10 cellular contexts compared by ENCODE assay signal in the genomic region with DNA sequence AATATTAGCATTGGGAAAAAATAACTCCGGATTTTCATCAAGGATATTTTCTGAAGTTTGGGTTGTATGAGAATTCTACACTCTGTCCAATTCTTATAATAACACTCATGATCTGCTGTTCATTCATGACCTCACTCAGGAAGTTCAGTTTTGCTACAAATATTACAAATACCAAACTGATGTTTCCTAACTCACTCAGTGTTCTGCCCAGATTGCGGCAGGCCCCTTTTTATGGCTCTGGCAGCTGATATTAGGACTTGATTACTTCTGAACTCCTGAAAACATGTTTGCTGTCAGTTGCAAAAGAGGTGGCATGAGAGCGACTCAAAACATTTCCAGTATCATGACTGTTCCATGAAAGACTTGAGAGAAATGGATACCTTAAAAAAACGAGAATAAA.
DNase-seq lines count a peak whose midpoint lies in the region; ATAC-seq and TF ChIP-seq lines count a peak whose summit lies in the region.
"Had no signal": no experiment of that assay in that cellular context is flagged by ENCODE, and none has a peak within 500 bp of the region (broad histone marks: within the 10 kb centered on the region; RNA-seq: fewer than 3 reads in every experiment).

No MANE protein-coding gene starts in this region.

- no peaks in the 10 kb centered on the region for H4K20me1 ChIP-seq in PC-9 (ENCODE audit: insufficient read depth)

- H3K36me3 Mint-ChIP-seq in osteocyte (ENCODE audit: unreplicated experiment), result peaks cover 2% of the 10 kb centered on the region

- no peaks in the 10 kb centered on the region for H3K36me3 ChIP-seq in PC-9 (ENCODE audit: low read depth)

- H3K9me2 ChIP-seq in PC-9 (ENCODE audit: insufficient read depth), result no peaks in the 10 kb centered on the region

- no peaks in the 10 kb centered on the region for H3K9me3 ChIP-seq in PC-9 (ENCODE audit: insufficient read depth, low read depth)

- POLR2A ChIA-PET in PC-9 (lab: Charles Lee; ENCODE audit: unreplicated experiment), result interaction anchor here (0.6 kb wide), 1 partner anchor 260 kb away, joined by 4 read pairs; no protein-coding TSS in a partner anchor

- H3K4me3 ChIP-seq in PC-9, result no peak overlapping the region

- H3K4me1 Mint-ChIP-seq in osteocyte (ENCODE audit: unreplicated experiment), result peaks cover 40% of the 10 kb centered on the region

- TF ChIP-seq CTCF in PC-9 (conservative IDR thresholded peaks at IDR 0.05) (no peak), osteocyte (IDR thresholded peaks at IDR 0.05) (no peak)

- no peak overlapping the region for H3K4me3 Mint-ChIP-seq in osteocyte (ENCODE audit: unreplicated experiment)
- H3K4me3 Mint-ChIP-seq: effector memory CD8-positive, alpha-beta T cell had no signal

- no peaks in the 10 kb centered on the region for H3K79me2 ChIP-seq in PC-9 (ENCODE audit: low read depth)

- peaks cover 42% of the 10 kb centered on the region for H3K4me1 ChIP-seq in PC-9 (replicated peaks; ENCODE audit: insufficient read depth)

- H3K27me3 Mint-ChIP-seq in osteocyte (ENCODE audit: unreplicated experiment), result no peaks in the 10 kb centered on the region
- H3K27me3 Mint-ChIP-seq: effector memory CD8-positive, alpha-beta T cell had no signal

- H2AFZ ChIP-seq in PC-9, result no peak overlapping the region

- peaks cover 6% of the 10 kb centered on the region for H3F3A ChIP-seq in PC-9 (ENCODE audit: insufficient read depth, low read depth)

- intact Hi-C loops in PC-9 (cut with micrococcal nuclease; ENCODE audit: unreplicated experiment), result no loop called here

- DNase-seq in AG08395 (ENCODE audit: low spot score), result peak; percentile 85
- DNase-seq in PC-9, result peak in 1 of 2 experiments; percentile 65
- DNase-seq in fibroblast of peridontal ligament (ENCODE audit: extremely low read depth), result peak; percentile 91
- DNase-seq in osteocyte (ENCODE audit: extremely low spot score, unreplicated experiment), result no peak
- DNase-seq in NCI-H2171 treated with DMSO at 0.1 percent for 48 hours (lab: John Stamatoyannopoulos, UW), result no peak
- DNase-seq: C1 segment of cervical spinal cord; effector memory CD8-positive, alpha-beta T cell had no signal

- no peak for ATAC-seq in GM21367 (IDR thresholded peaks at IDR 0.05; ENCODE audit: unreplicated experiment)
- ATAC-seq in HG03175 (IDR thresholded peaks at IDR 0.05; ENCODE audit: unreplicated experiment), result no peak
- no peak for ATAC-seq in HG03280 (IDR thresholded peaks at IDR 0.05; ENCODE audit: unreplicated experiment)
- ATAC-seq: effector memory CD8-positive, alpha-beta T cell had no signal

- no peaks in the 10 kb centered on the region for H3K27me3 ChIP-seq in PC-9 (ENCODE audit: insufficient read depth, low read depth)

- peak overlapping the region; percentile 74 for H3K27ac Mint-ChIP-seq in osteocyte (ENCODE audit: unreplicated experiment)
- H3K27ac Mint-ChIP-seq: effector memory CD8-positive, alpha-beta T cell had no signal

- no TSS peak for BruUV-seq in PC-9 (replicated peaks; lab: Mats Ljungman, UMichigan)

- no peak overlapping the region for H3K27ac ChIP-seq in PC-9

- CTCF ChIA-PET in PC-9 (lab: Charles Lee), result no interaction called here

- peak overlapping the region; percentile 30 for H3K4me2 ChIP-seq in PC-9

- no peaks in the 10 kb centered on the region for H3K9me3 Mint-ChIP-seq in osteocyte (ENCODE audit: unreplicated experiment)
- H3K9me3 Mint-ChIP-seq: effector memory CD8-positive, alpha-beta T cell had no signal

Comparison
In these comparisons a context has a peak if more than half of its experiments do, and no peak if none do; other contexts are left out.
1. DNase-seq: peak in AG08395 (single experiment) and fibroblast of peridontal ligament (single experiment); none in osteocyte (single experiment) and NCI-H2171 treated with DMSO at 0.1 percent for 48 hours (single experiment).